In genomic region chr18:13558132-13558531, GRCh38 we compare ENCODE assay signal across 8 cellular contexts.
DNase-seq lines count a peak whose midpoint lies in the region; ATAC-seq and TF ChIP-seq lines count a peak whose summit lies in the region.

No MANE protein-coding gene starts in this region.

- H3K9ac ChIP-seq in liver (ENCODE audit: low read depth in 1 of 2, low read length in 2 of 2): no peak overlapping the region

- in situ Hi-C loops in Caki2 (cut with HindIII; ENCODE audit: low pct_unique_long_range_greater_than_20kb, low sequenced_read_pairs): no loop called here

- ATAC-seq in GM19463 (IDR thresholded peaks at IDR 0.05; ENCODE audit: unreplicated experiment) (peak; percentile 55), upper lobe of right lung (peak; percentile 91), GM18505 (IDR thresholded peaks at IDR 0.05; ENCODE audit: unreplicated experiment) (no peak)

- 16% methylated on average over 5 of the region's 5 CpGs for WGBS in liver

- H3K4me3 ChIP-seq in choroid plexus epithelial cell (ENCODE audit: low read depth, low read length) (no peak overlapping the region), liver (ENCODE audit: low read depth in 1 of 3, low read length in 3 of 3) (no peak overlapping the region), upper lobe of right lung (no peak overlapping the region)

- no peaks in the 10 kb centered on the region for H3K36me3 ChIP-seq in liver (ENCODE audit: control insufficient read depth in 4 of 4, insufficient read depth in 3 of 4, low read depth in 1 of 4, low read length in 3 of 4)
- no peaks in the 10 kb centered on the region for H3K36me3 ChIP-seq in upper lobe of right lung

- intact Hi-C loops in upper lobe of right lung (cut with DNase I): no loop called here

- H3K4me3 Mint-ChIP-seq in IgD-negative memory B cell: peak overlapping the region in 1 of 4 donors; percentile 83

- H3K4me1 ChIP-seq in liver (ENCODE audit: control insufficient read depth in 4 of 4, insufficient read depth in 4 of 4, low read length in 3 of 4) (peaks cover 0 to 10% (median 7%) of the 10 kb centered on the region in 4 donors), upper lobe of right lung (peaks cover 5% of the 10 kb centered on the region)

- TF ChIP-seq RAD21 in liver (IDR thresholded peaks at IDR 0.05): peak; percentile 75 to 83

- H3K4me1 Mint-ChIP-seq in IgD-negative memory B cell: peaks cover 13 to 20% (median 20%) of the 10 kb centered on the region in 3 donors

- TF ChIP-seq POLR2A in GM18505 (IDR thresholded peaks at IDR 0.05; ENCODE audit: borderline replicate concordance, extremely low read depth, insufficient read depth, insufficient read length): no peak

- H3K27me3 ChIP-seq in liver (ENCODE audit: control insufficient read depth in 4 of 4, insufficient read depth in 4 of 4, low read length in 3 of 4) (no peaks in the 10 kb centered on the region), upper lobe of right lung (no peaks in the 10 kb centered on the region)

- peak; percentile 77 for TF ChIP-seq CTCF in choroid plexus epithelial cell (conservative IDR thresholded peaks at IDR 0.05; ENCODE audit: low read depth, low read length)
- TF ChIP-seq CTCF in liver (IDR thresholded peaks at IDR 0.05; ENCODE audit: low read depth, low read length, missing input control): peak; percentile 55
- TF ChIP-seq CTCF in upper lobe of right lung (IDR thresholded peaks at IDR 0.05): peak; percentile 59

- DNase-seq in Caki2 (ENCODE audit: low read depth): peak; percentile 16
- DNase-seq in SK-N-DZ (ENCODE audit: low spot score): peak; percentile 69
- DNase-seq in choroid plexus epithelial cell (ENCODE audit: low read depth): peak; percentile 63
- DNase-seq in upper lobe of right lung: no peak

- H3K36me3 Mint-ChIP-seq in IgD-negative memory B cell: no peaks in the 10 kb centered on the region

- peak overlapping the region in 2 of 3 donors; percentile 33 to 71 for H3K27ac Mint-ChIP-seq in IgD-negative memory B cell

- no peaks in the 10 kb centered on the region for H3K27me3 Mint-ChIP-seq in IgD-negative memory B cell

- H3K9me3 Mint-ChIP-seq in IgD-negative memory B cell: no peaks in the 10 kb centered on the region

- H3K9me3 ChIP-seq in liver (ENCODE audit: control insufficient read depth in 4 of 4, low read length in 3 of 4) (no peaks in the 10 kb centered on the region), upper lobe of right lung (no peaks in the 10 kb centered on the region)

- H3K27ac ChIP-seq in liver (ENCODE audit: low read depth in 1 of 2, low read length in 2 of 2) (no peak overlapping the region), upper lobe of right lung (no peak overlapping the region)

TF ChIP-seq in liver, 16 proteins besides CTCF, POLR2A, EP300 and RAD21:
- TF ChIP-seq EGR1 (IDR thresholded peaks at IDR 0.05; ENCODE audit: low read depth in 2 of 2): no peak
- TF ChIP-seq GABPA (IDR thresholded peaks at IDR 0.05 in 1 of 2, conservative IDR thresholded peaks at IDR 0.05 in 1 of 2): no peak
- TF ChIP-seq FOXA2 (IDR thresholded peaks at IDR 0.05): no peak
- TF ChIP-seq SP1 (IDR thresholded peaks at IDR 0.05): no peak
- no peak for TF ChIP-seq HNF4A (conservative IDR thresholded peaks at IDR 0.05)
- TF ChIP-seq NR2F2 (IDR thresholded peaks at IDR 0.05): no peak
- no peak for TF ChIP-seq REST (IDR thresholded peaks at IDR 0.05)
- no peak for TF ChIP-seq ATF3 (IDR thresholded peaks at IDR 0.05)
- TF ChIP-seq RXRA (IDR thresholded peaks at IDR 0.05): no peak
- no peak for TF ChIP-seq MAX (IDR thresholded peaks at IDR 0.05)
- no peak for TF ChIP-seq YY1 (IDR thresholded peaks at IDR 0.05)
- TF ChIP-seq HNF4G (IDR thresholded peaks at IDR 0.05): no peak
- TF ChIP-seq JUND (IDR thresholded peaks at IDR 0.05): no peak
- no peak for TF ChIP-seq ZBTB33 (IDR thresholded peaks at IDR 0.05)
- TF ChIP-seq TAF1 (conservative IDR thresholded peaks at IDR 0.05): no peak
- TF ChIP-seq FOXA1 (IDR thresholded peaks at IDR 0.05): no peak
